Comparison of ENCODE assay signal across 8 cellular contexts in genomic region chr9:135480071-135480941, GRCh38. TPM values are rescaled to one million over a fixed set of nuclear protein-coding genes. Genes with fewer than 3 reads are reported as not detected.
DNase-seq lines count a peak whose midpoint lies in the region; ATAC-seq lines count a peak whose summit lies in the region.

No MANE protein-coding gene starts in this region.

- no peak overlapping the region for H4K91ac ChIP-seq in mesenchymal stem cell (ENCODE audit: low read length)

- peak; percentile 41 for DNase-seq in activated T-cell treated with anti-CD3 and anti-CD28 coated beads, Interleukin-2, amount 50 U/mL, for 1 hour
- DNase-seq in activated T-cell treated with anti-CD3 and anti-CD28 coated beads for 4 hours (no peak), NT2/D1 (ENCODE audit: low read depth, low spot score) (no peak), mesenchymal stem cell (peak; percentile 57)
- no peak for DNase-seq in effector memory CD4-positive, alpha-beta T cell
- DNase-seq in effector CD8-positive, alpha-beta T cell (lab: John Stamatoyannopoulos, UW): no peak

- H3K9me3 ChIP-seq in NT2/D1 (ENCODE audit: insufficient read depth, low read length): no peaks in the 10 kb centered on the region
- no peaks in the 10 kb centered on the region for H3K9me3 ChIP-seq in effector memory CD4-positive, alpha-beta T cell (ENCODE audit: control insufficient read depth, low read length)
- no peaks in the 10 kb centered on the region for H3K9me3 ChIP-seq in mesenchymal stem cell (ENCODE audit: control insufficient read depth, low read length)

- peaks cover 2% of the 10 kb centered on the region for H3K4me1 ChIP-seq in NT2/D1 (ENCODE audit: insufficient read depth, insufficient read length)
- H3K4me1 ChIP-seq in effector memory CD4-positive, alpha-beta T cell (ENCODE audit: control insufficient read depth, insufficient read depth, low read length, poor library complexity, severe bottlenecking): peaks cover 11% of the 10 kb centered on the region
- peaks cover 16% of the 10 kb centered on the region for H3K4me1 ChIP-seq in mesenchymal stem cell (ENCODE audit: control insufficient read depth, insufficient read depth, low read depth, low read length)
- H3K4me1 ChIP-seq in urinary bladder (ENCODE audit: insufficient read depth): peaks cover 2% of the 10 kb centered on the region

- peak overlapping the region; percentile 85 for H2AFZ ChIP-seq in mesenchymal stem cell (ENCODE audit: low read depth, low read length)

- peaks cover 36% of the 10 kb centered on the region for H3K36me3 ChIP-seq in NT2/D1 (ENCODE audit: insufficient read depth, insufficient read length, low read length)
- H3K36me3 ChIP-seq in effector memory CD4-positive, alpha-beta T cell (ENCODE audit: control insufficient read depth, insufficient read depth, low read length): no peaks in the 10 kb centered on the region
- peaks cover 20 to 24% of the 10 kb centered on the region in 2 experiments for H3K36me3 ChIP-seq in mesenchymal stem cell (ENCODE audit: control insufficient read depth in 1 of 2, insufficient read depth in 2 of 2, low read depth in 1 of 2, low read length in 2 of 2)
- H3K36me3 ChIP-seq in urinary bladder (ENCODE audit: insufficient read depth): peaks cover 2% of the 10 kb centered on the region

- H3K23ac ChIP-seq in mesenchymal stem cell (ENCODE audit: low read length in 2 of 2): peak overlapping the region in 1 of 2 experiments; percentile 85

- WGBS in mesenchymal stem cell: under 1% methylated on average over 53 of the region's 76 CpGs
- WGBS in urinary bladder: under 1% methylated on average over 76 of the region's 76 CpGs

- peaks cover 37% of the 10 kb centered on the region for H3K79me1 ChIP-seq in mesenchymal stem cell (replicated peaks; ENCODE audit: low read length, poor library complexity, severe bottlenecking)

- H3K18ac ChIP-seq in mesenchymal stem cell (ENCODE audit: low read depth in 1 of 2, low read length in 2 of 2): peak overlapping the region; percentile 11 to 85

- H3K27me3 ChIP-seq in NT2/D1 (ENCODE audit: insufficient read depth, insufficient read length): no peaks in the 10 kb centered on the region
- peaks cover 4% of the 10 kb centered on the region for H3K27me3 ChIP-seq in effector memory CD4-positive, alpha-beta T cell (replicated peaks; ENCODE audit: control insufficient read depth, insufficient read depth, low read length, poor library complexity, severe bottlenecking)
- no peaks in the 10 kb centered on the region for H3K27me3 ChIP-seq in mesenchymal stem cell (ENCODE audit: control insufficient read depth in 1 of 2, insufficient read depth in 1 of 2, low read length in 2 of 2)

- peak overlapping the region; percentile 21 for H4K8ac ChIP-seq in mesenchymal stem cell (ENCODE audit: low read length)

- H3K27ac ChIP-seq in effector memory CD4-positive, alpha-beta T cell (ENCODE audit: insufficient read depth, low read length, poor library complexity, severe bottlenecking): no peak overlapping the region
- H3K27ac ChIP-seq in mesenchymal stem cell (ENCODE audit: low read length, poor library complexity, severe bottlenecking) (no peak overlapping the region), urinary bladder (ENCODE audit: low read depth) (no peak overlapping the region)

- H2AK5ac ChIP-seq in mesenchymal stem cell (ENCODE audit: low read length, severe bottlenecking): no peak overlapping the region

- H3K4me3 ChIP-seq in NT2/D1 (ENCODE audit: insufficient read length, low read depth) (peak overlapping the region; percentile 79), mesenchymal stem cell (ENCODE audit: insufficient read depth in 1 of 2, low read depth in 1 of 2, low read length in 2 of 2) (peak overlapping the region; percentile 87 to 90), urinary bladder (ENCODE audit: low read depth, low read length) (peak overlapping the region; percentile 96)
- peak overlapping the region; percentile 66 for H3K4me3 ChIP-seq in effector memory CD4-positive, alpha-beta T cell (ENCODE audit: insufficient read depth, low read depth, low read length, poor library complexity, severe bottlenecking)

- H3K4me2 ChIP-seq in mesenchymal stem cell (ENCODE audit: low read length, poor library complexity, severe bottlenecking): peak overlapping the region; percentile 98

- no peak overlapping the region for H2BK5ac ChIP-seq in mesenchymal stem cell (ENCODE audit: low read depth, low read length, poor library complexity, severe bottlenecking)

- H3K9ac ChIP-seq in NT2/D1 (ENCODE audit: insufficient read length, low read depth) (peak overlapping the region; percentile 90), mesenchymal stem cell (ENCODE audit: low read length) (peak overlapping the region; percentile 82)

- peak overlapping the region; percentile 65 for H2BK15ac ChIP-seq in mesenchymal stem cell (ENCODE audit: low read depth, poor library complexity, severe bottlenecking)

- H2BK12ac ChIP-seq in mesenchymal stem cell (ENCODE audit: low read length in 2 of 2): peak overlapping the region in 1 of 2 experiments; percentile 55

- ATAC-seq in HG03520 (IDR thresholded peaks at IDR 0.05; ENCODE audit: unreplicated experiment): no peak

- H3K4ac ChIP-seq in mesenchymal stem cell (ENCODE audit: low read depth in 1 of 2, low read length in 2 of 2): peak overlapping the region in 1 of 2 experiments; percentile 24

- H3K14ac ChIP-seq in mesenchymal stem cell (ENCODE audit: low read length in 2 of 2): peak overlapping the region; percentile 78 to 96

- H2BK120ac ChIP-seq in mesenchymal stem cell (ENCODE audit: low read depth, low read length): peak overlapping the region; percentile 75

RNA-seq across cellular contexts. Expression of gene PPP1R26, which starts 0.7 kb away (rescaled TPM):
- 6.6 TPM for polyA plus RNA-seq in mesenchymal stem cell (2013, experiment 1 of 2)
- 6.3 TPM for polyA plus RNA-seq in mesenchymal stem cell (2013, experiment 2 of 2)
- 8.9 TPM for total RNA-seq in urinary bladder
- 14.1 TPM for polyA plus RNA-seq in urinary bladder

RNA-seq across cellular contexts. Expression of gene MRPS2, which starts 20.2 kb away (rescaled TPM):
- 75.7 TPM for polyA plus RNA-seq in mesenchymal stem cell (2013, experiment 1 of 2)
- 66.5 TPM for polyA plus RNA-seq in mesenchymal stem cell (2013, experiment 2 of 2)
- total RNA-seq in urinary bladder: 8.6 TPM
- polyA plus RNA-seq in urinary bladder: 56.7 TPM

RNA-seq across cellular contexts. Expression of gene LCN1, which starts 40.9 kb away (rescaled TPM):
- not detected for polyA plus RNA-seq in mesenchymal stem cell (2013, experiment 1 of 2)
- not detected for polyA plus RNA-seq in mesenchymal stem cell (2013, experiment 2 of 2)
- not detected for total RNA-seq in urinary bladder
- not detected for polyA plus RNA-seq in urinary bladder

Comparison
In these comparisons a context has a peak if more than half of its experiments do, and no peak if none do; other contexts are left out.
1. DNase-seq: peak in activated T-cell treated with anti-CD3 and anti-CD28 coated beads, Interleukin-2, amount 50 U/mL, for 1 hour (single experiment) and mesenchymal stem cell (single experiment); none in activated T-cell treated with anti-CD3 and anti-CD28 coated beads for 4 hours (single experiment), NT2/D1 (single experiment), effector memory CD4-positive, alpha-beta T cell (0 of 3) and effector CD8-positive, alpha-beta T cell (single experiment).
2. Peak in every context shown above with its lines, with median percentiles within 50 percentile points of each other: H3K4me3 ChIP-seq.